In the genomic region with DNA sequence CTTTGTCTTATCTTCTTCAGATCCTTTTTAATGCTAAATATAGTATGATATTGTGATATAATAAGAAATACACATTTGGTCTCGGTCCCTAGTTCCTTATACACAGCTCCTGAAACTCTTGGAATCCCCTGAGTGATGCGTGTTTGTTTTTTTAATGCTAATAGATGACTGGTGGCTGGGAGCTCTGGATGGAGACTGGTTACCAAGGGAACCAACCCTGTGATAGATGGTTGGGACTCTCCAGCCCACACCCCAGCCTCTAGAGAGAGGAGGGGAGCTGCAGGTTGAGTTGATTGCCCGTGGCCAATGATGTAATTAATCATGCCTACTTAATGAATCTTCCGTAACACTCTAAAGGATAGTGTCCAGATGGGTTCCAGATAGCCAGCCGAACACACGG, we compare ENCODE assay signal across 17 cellular contexts.
DNase-seq lines count a peak whose midpoint lies in the region; TF ChIP-seq lines count a peak whose summit lies in the region.
"Had no signal": no experiment of that assay in that cellular context is flagged by ENCODE, and none has a peak within 500 bp of the region (broad histone marks: within the 10 kb centered on the region; RNA-seq: fewer than 3 reads in every experiment).

No MANE protein-coding gene starts in this region.

- no peak overlapping the region for H3T11ph ChIP-seq in H9 (ENCODE audit: low read length)

- H2AFZ ChIP-seq in H9 (ENCODE audit: low read length), result no peak overlapping the region

- H3K36me3 Mint-ChIP-seq in H9 (ENCODE audit: insufficient read depth in 1 of 3, low read depth in 3 of 3), result peaks cover 0 to 3% (median 0%) of the 10 kb centered on the region in 3 experiments; a peak in 4 of 7 replicates
- peaks cover 53% of the 10 kb centered on the region for H3K36me3 Mint-ChIP-seq in brain

- no peak overlapping the region for H3K4me2 ChIP-seq in H9 (ENCODE audit: insufficient read depth, insufficient read length, low read length)
- H3K4me2 ChIP-seq: BLaER1 had no signal

- no peaks in the 10 kb centered on the region for H3K9me3 ChIP-seq in H9 (ENCODE audit: control insufficient read depth, low read depth, low read length)
- H3K9me3 ChIP-seq: SJCRH30 had no signal

- H3K4me1 ChIP-seq in H9 (ENCODE audit: insufficient read depth, low read length), result no peaks in the 10 kb centered on the region
- H3K4me1 ChIP-seq: BLaER1, SJCRH30 had no signal

- no peak overlapping the region for H3K23ac ChIP-seq in H9 (ENCODE audit: insufficient read length, low read depth, low read length)

- no peak overlapping the region for H2AK5ac ChIP-seq in H9 (ENCODE audit: insufficient read length, low read length)

- no peak overlapping the region for H4K8ac ChIP-seq in H9 (replicated peaks; ENCODE audit: insufficient read length, low read depth, low read length)

- H3K79me2 ChIP-seq in H9 (ENCODE audit: insufficient read depth, low read length), result no peaks in the 10 kb centered on the region

- no peak overlapping the region for H3K27ac ChIP-seq in H9 (ENCODE audit: insufficient read length, low read depth, low read length)
- H3K27ac ChIP-seq: BLaER1, SJCRH30 had no signal

- no peak overlapping the region for H2BK120ac ChIP-seq in H9 (ENCODE audit: low read depth, low read length, poor library complexity, severe bottlenecking)

- in situ Hi-C loops in Caki2 (cut with HindIII; ENCODE audit: low pct_unique_long_range_greater_than_20kb, low sequenced_read_pairs), result no loop called here

- H4K5ac ChIP-seq in H9 (ENCODE audit: insufficient read length, low read depth, low read length), result no peak overlapping the region

- no peaks in the 10 kb centered on the region for H3K79me1 ChIP-seq in H9 (ENCODE audit: insufficient read depth, low read depth, low read length, poor library complexity, severe bottlenecking)

- no peak overlapping the region for H2BK5ac ChIP-seq in H9 (ENCODE audit: insufficient read length, low read length)

- no peaks in the 10 kb centered on the region for H4K20me1 ChIP-seq in H9 (ENCODE audit: control insufficient read depth, insufficient read depth, insufficient read length)
- H4K20me1 ChIP-seq: BLaER1 had no signal

- H3K4ac ChIP-seq in H9 (ENCODE audit: low read depth, low read length), result no peak overlapping the region

- peak; percentile 41 for DNase-seq in Caki2 (ENCODE audit: low read depth)
- DNase-seq in H9, result no peak
- peak; percentile 25 for DNase-seq in iPS-NIHi11 (ENCODE audit: low spot score)
- DNase-seq in pons (ENCODE audit: low spot score), result no peak
- no peak for DNase-seq in NCI-H2171 treated with DMSO at 0.1 percent for 48 hours (lab: John Stamatoyannopoulos, UW)
- no peak for DNase-seq in activated CD4-positive, alpha-beta T cell treated with anti-CD3 and anti-CD28 coated beads, Interleukin-2, amount 50 U/mL, for 48 hours
- DNase-seq: Calu3; CD4-positive, alpha-beta memory T cell; GF-D8; NCI-H1436; NCI-H1930; NCI-H2171; NCI-H446 treated with DMSO at 0.1 percent for 48 hours; NCI-H774; SJCRH30 had no signal

- H4K91ac ChIP-seq in H9 (ENCODE audit: insufficient read length, low read depth, low read length), result peak overlapping the region; percentile 62

- WGBS in H9 (ENCODE audit: extremely low coverage, insufficient read length, low lambda C conversion rate), result no CpG with 5 or more reads among the region's 6 CpGs

- no peak overlapping the region for H2BK15ac ChIP-seq in H9 (ENCODE audit: low read depth, low read length)

- H3K27me3 Mint-ChIP-seq in H9 (ENCODE audit: low read depth) (no peaks in the 10 kb centered on the region), brain (no peaks in the 10 kb centered on the region)
- H3K27me3 Mint-ChIP-seq: CD4-positive, alpha-beta memory T cell had no signal

- no peak overlapping the region for H3K27ac Mint-ChIP-seq in H9
- peak overlapping the region in 3 of 5 experiments; percentile 42 to 48 (median 43) for H3K27ac Mint-ChIP-seq in brain

- H3K14ac ChIP-seq in H9 (ENCODE audit: insufficient read depth, low read length), result no peak overlapping the region

- no peak overlapping the region for H3K9ac ChIP-seq in H9 (ENCODE audit: extremely low read depth, insufficient read length, low read length)
- H3K9ac ChIP-seq: BLaER1 had no signal

- H2BK20ac ChIP-seq in H9 (ENCODE audit: low read depth, low read length, poor library complexity, severe bottlenecking), result no peak overlapping the region

- H3K4me1 Mint-ChIP-seq in H9 (peaks cover 6 to 14% of the 10 kb centered on the region in 2 experiments), brain (peaks cover 20% of the 10 kb centered on the region)
- H3K4me1 Mint-ChIP-seq: CD4-positive, alpha-beta memory T cell had no signal

- H3K9me3 Mint-ChIP-seq in H9 (no peaks in the 10 kb centered on the region; a peak in 1 of 5 replicates), brain (peaks cover 0 to 13% (median 5%) of the 10 kb centered on the region in 5 experiments)
- H3K9me3 Mint-ChIP-seq: CD4-positive, alpha-beta memory T cell had no signal

- H3K4me3 Mint-ChIP-seq in H9 (no peak overlapping the region), brain (no peak overlapping the region)
- H3K4me3 Mint-ChIP-seq: CD4-positive, alpha-beta memory T cell had no signal

- H3K23me2 ChIP-seq in H9 (ENCODE audit: insufficient read length, low read depth, low read length, poor library complexity, severe bottlenecking), result no peaks in the 10 kb centered on the region

- H3K56ac ChIP-seq in H9 (ENCODE audit: insufficient read length, low read depth, low read length), result no peak overlapping the region

- TF ChIP-seq CTCF in H9 (conservative IDR thresholded peaks at IDR 0.05), result no peak
- no peak for TF ChIP-seq CTCF in brain (conservative IDR thresholded peaks at IDR 0.05)

- no peak overlapping the region for H3K18ac ChIP-seq in H9 (ENCODE audit: insufficient read length, low read depth, low read length)

- no peak overlapping the region for H2BK12ac ChIP-seq in H9 (ENCODE audit: insufficient read length, low read depth, low read length)

- H3K27me3 ChIP-seq in H9 (ENCODE audit: insufficient read depth, low read length), result no peaks in the 10 kb centered on the region
- H3K27me3 ChIP-seq: BLaER1, SJCRH30 had no signal

Comparison
In these comparisons a context has a peak if more than half of its experiments do, and no peak if none do; other contexts are left out.
1. DNase-seq: peak in Caki2 (single experiment) and iPS-NIHi11 (single experiment); none in H9 (single experiment), pons (single experiment), NCI-H2171 treated with DMSO at 0.1 percent for 48 hours (single experiment) and activated CD4-positive, alpha-beta T cell treated with anti-CD3 and anti-CD28 coated beads, Interleukin-2, amount 50 U/mL, for 48 hours (0 of 2).
2. H3K27ac Mint-ChIP-seq: peak in brain (3 of 5); none in H9 (0 of 3).